1 cellular context compared by ENCODE assay signal in the genomic region with DNA sequence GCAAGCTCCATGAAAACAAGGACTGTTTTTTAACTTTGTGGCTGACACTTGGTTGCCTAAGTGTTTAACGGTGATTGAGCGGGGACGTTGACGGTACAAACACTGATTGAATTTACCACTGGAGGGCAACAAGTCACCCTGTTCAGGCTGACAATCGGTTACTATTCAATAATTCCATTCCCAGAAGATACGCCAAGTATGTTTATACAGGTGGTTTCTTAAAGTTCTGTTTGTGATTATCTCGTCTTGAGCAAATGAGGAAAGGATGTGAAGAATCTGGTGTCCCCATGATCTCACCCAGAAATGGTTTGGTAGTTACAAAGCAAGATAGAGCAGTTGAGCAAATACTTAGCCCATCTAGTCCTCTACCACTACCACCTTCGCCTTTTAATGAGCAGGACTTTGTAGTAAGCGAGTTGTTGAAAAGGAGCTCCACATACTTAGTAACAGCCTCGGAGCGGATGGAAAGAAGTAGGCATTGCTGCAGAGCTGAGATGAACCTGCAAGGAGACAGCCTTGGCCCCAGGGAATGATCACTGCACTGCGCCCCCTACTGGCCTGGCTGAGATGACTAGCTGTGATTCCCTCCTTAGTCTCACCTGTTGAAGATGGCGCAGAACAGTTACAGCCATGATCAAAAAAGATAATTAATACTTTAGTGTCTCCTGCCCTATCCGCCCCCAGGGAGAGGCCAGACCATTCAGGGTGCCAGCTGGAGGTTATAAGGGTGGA.
TF ChIP-seq lines count a peak whose summit lies in the region.

No MANE protein-coding gene starts in this region.

TF ChIP-seq in K562, 482 proteins besides CTCF, POLR2A, EP300 and RAD21 (continued from another document and continues in another):
- TF ChIP-seq, protein P1, sequence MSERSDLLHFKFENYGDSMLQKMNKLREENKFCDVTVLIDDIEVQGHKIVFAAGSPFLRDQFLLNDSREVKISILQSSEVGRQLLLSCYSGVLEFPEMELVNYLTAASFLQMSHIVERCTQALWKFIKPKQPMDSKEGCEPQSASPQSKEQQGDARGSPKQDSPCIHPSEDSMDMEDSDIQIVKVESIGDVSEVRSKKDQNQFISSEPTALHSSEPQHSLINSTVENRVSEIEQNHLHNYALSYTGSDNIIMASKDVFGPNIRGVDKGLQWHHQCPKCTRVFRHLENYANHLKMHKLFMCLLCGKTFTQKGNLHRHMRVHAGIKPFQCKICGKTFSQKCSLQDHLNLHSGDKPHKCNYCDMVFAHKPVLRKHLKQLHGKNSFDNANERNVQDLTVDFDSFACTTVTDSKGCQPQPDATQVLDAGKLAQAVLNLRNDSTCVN (CRISPR knock-in tag; IDR thresholded peaks at IDR 0.05) = peak; percentile 3; the same call in 1 of the 2 replicates
- TF ChIP-seq ZNF12 (CRISPR knock-in tag; IDR thresholded peaks at IDR 0.05) (no peak), KHSRP (IDR thresholded peaks at IDR 0.05) (no peak), IRF2 (CRISPR knock-in tag; IDR thresholded peaks at IDR 0.05) (no peak), SIRT6 (IDR thresholded peaks at IDR 0.05; ENCODE audit: low read depth, low read length) (no peak), CBFA2T3 (IDR thresholded peaks at IDR 0.05) (no peak), SNRNP70 (optimal IDR thresholded peaks at IDR 0.05; ENCODE audit: low read depth, low read length) (no peak), SREBF2 (CRISPR knock-in tag; IDR thresholded peaks at IDR 0.05) (no peak), ZFP30 (CRISPR knock-in tag; IDR thresholded peaks at IDR 0.05; ENCODE audit: borderline replicate concordance) (no peak), FOS (IDR thresholded peaks at IDR 0.05; ENCODE audit: extremely low read depth, insufficient read length) (no peak), SMAD4 (CRISPR knock-in tag; conservative IDR thresholded peaks at IDR 0.05) (peak; percentile 41; the same call in 1 of the 2 replicates), CBX5 (IDR thresholded peaks at IDR 0.05; ENCODE audit: borderline replicate concordance, low read depth) (no peak), TCF7 (IDR thresholded peaks at IDR 0.05; ENCODE audit: borderline replicate concordance) (no peak), KLF13 (tag; IDR thresholded peaks at IDR 0.05; ENCODE audit: borderline replicate concordance, low read depth) (no peak), ZNF766 (CRISPR knock-in tag; conservative IDR thresholded peaks at IDR 0.05) (no peak), TAF9B (IDR thresholded peaks at IDR 0.05; ENCODE audit: partially characterized antibody) (no peak), PURB (CRISPR knock-in tag; IDR thresholded peaks at IDR 0.05; ENCODE audit: low read depth) (no peak), TBP (optimal IDR thresholded peaks at IDR 0.05; ENCODE audit: low read depth, low read length) (no peak), TEAD1 (CRISPR knock-in tag; IDR thresholded peaks at IDR 0.05) (0 out of 4 replicates have a peak, but pooled peaks of 1 of the 2 experiments have one; percentile 10), RBM17 (IDR thresholded peaks at IDR 0.05; ENCODE audit: borderline replicate concordance, low read depth, low read length) (no peak), CEBPB (tag; IDR thresholded peaks at IDR 0.05) (no peak), BDP1 (IDR thresholded peaks at IDR 0.05; ENCODE audit: insufficient read depth, insufficient read length) (no peak), ETV6 (IDR thresholded peaks at IDR 0.05; ENCODE audit: borderline replicate concordance in 1 of 2, low read depth in 2 of 2, low read length in 1 of 2) (no peak), ETV6 (CRISPR knock-in tag; IDR thresholded peaks at IDR 0.05; ENCODE audit: borderline replicate concordance) (no peak), HSF4 (CRISPR knock-in tag; IDR thresholded peaks at IDR 0.05; ENCODE audit: borderline replicate concordance) (no peak), U2AF2 (optimal IDR thresholded peaks at IDR 0.05; ENCODE audit: low read depth, low read length) (no peak), CTBP1 (IDR thresholded peaks at IDR 0.05; ENCODE audit: borderline replicate concordance) (peak; percentile 92), LARP7 (IDR thresholded peaks at IDR 0.05) (no peak), SREBF1 (IDR thresholded peaks at IDR 0.05; ENCODE audit: borderline replicate concordance, low read depth, low read length) (no peak), MEF2A (IDR thresholded peaks at IDR 0.05; ENCODE audit: control insufficient read depth, low read depth, low read length) (no peak), TCFL5 (CRISPR knock-in tag; conservative IDR thresholded peaks at IDR 0.05) (no peak), JUN (IDR thresholded peaks at IDR 0.05; ENCODE audit: borderline replicate concordance, low read depth, low read length) (0 out of 2 replicates have a peak, but pooled peaks have one; percentile 26), JUN (CRISPR knock-in tag; IDR thresholded peaks at IDR 0.05; ENCODE audit: borderline replicate concordance) (no peak), HLTF (IDR thresholded peaks at IDR 0.05) (no peak), ETV1 (tag; conservative IDR thresholded peaks at IDR 0.05; ENCODE audit: low read depth) (no peak), SP2 (IDR thresholded peaks at IDR 0.05; ENCODE audit: extremely low read depth, low read depth, low read length, poor library complexity, severe bottlenecking) (no peak), ZNF165 (CRISPR knock-in tag; IDR thresholded peaks at IDR 0.05; ENCODE audit: borderline replicate concordance) (no peak), GTF2A2 (tag; IDR thresholded peaks at IDR 0.05) (no peak), ZNF445 (CRISPR knock-in tag; IDR thresholded peaks at IDR 0.05; ENCODE audit: low read depth) (no peak), TAF15 (IDR thresholded peaks at IDR 0.05; ENCODE audit: low read depth, low read length) (no peak), ZNF384 (IDR thresholded peaks at IDR 0.05; ENCODE audit: low read depth, low read length) (peak; percentile 88), BRD9 (IDR thresholded peaks at IDR 0.05; ENCODE audit: low read depth, partially characterized antibody) (no peak), ZNF778 (CRISPR knock-in tag; IDR thresholded peaks at IDR 0.05) (no peak), CC2D1A (IDR thresholded peaks at IDR 0.05) (peak; percentile 44; the same call in 1 of the 2 replicates), ZNF133 (CRISPR knock-in tag; IDR thresholded peaks at IDR 0.05) (no peak), BMI1 (IDR thresholded peaks at IDR 0.05; ENCODE audit: low read length) (no peak), POLR2AphosphoS5 (IDR thresholded peaks at IDR 0.05; ENCODE audit: control insufficient read depth, insufficient read depth, low read depth, low read length) (no peak)
- TF ChIP-seq, protein P2, sequence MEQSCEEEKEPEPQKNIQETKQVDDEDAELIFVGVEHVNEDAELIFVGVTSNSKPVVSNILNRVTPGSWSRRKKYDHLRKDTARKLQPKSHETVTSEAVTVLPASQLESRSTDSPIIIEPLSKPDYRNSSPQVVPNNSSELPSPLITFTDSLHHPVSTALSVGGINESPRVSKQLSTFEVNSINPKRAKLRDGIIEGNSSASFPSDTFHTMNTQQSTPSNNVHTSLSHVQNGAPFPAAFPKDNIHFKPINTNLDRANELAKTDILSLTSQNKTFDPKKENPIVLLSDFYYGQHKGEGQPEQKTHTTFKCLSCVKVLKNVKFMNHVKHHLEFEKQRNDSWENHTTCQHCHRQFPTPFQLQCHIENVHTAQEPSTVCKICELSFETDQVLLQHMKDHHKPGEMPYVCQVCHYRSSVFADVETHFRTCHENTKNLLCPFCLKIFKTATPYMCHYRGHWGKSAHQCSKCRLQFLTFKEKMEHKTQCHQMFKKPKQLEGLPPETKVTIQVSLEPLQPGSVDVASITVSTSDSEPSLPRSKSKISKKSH (CRISPR knock-in tag; IDR thresholded peaks at IDR 0.05) = no peak
- TF ChIP-seq, protein P3, sequence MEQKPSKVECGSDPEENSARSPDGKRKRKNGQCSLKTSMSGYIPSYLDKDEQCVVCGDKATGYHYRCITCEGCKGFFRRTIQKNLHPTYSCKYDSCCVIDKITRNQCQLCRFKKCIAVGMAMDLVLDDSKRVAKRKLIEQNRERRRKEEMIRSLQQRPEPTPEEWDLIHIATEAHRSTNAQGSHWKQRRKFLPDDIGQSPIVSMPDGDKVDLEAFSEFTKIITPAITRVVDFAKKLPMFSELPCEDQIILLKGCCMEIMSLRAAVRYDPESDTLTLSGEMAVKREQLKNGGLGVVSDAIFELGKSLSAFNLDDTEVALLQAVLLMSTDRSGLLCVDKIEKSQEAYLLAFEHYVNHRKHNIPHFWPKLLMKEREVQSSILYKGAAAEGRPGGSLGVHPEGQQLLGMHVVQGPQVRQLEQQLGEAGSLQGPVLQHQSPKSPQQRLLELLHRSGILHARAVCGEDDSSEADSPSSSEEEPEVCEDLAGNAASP (IDR thresholded peaks at IDR 0.05) = no peak
- TF ChIP-seq, protein P4, sequence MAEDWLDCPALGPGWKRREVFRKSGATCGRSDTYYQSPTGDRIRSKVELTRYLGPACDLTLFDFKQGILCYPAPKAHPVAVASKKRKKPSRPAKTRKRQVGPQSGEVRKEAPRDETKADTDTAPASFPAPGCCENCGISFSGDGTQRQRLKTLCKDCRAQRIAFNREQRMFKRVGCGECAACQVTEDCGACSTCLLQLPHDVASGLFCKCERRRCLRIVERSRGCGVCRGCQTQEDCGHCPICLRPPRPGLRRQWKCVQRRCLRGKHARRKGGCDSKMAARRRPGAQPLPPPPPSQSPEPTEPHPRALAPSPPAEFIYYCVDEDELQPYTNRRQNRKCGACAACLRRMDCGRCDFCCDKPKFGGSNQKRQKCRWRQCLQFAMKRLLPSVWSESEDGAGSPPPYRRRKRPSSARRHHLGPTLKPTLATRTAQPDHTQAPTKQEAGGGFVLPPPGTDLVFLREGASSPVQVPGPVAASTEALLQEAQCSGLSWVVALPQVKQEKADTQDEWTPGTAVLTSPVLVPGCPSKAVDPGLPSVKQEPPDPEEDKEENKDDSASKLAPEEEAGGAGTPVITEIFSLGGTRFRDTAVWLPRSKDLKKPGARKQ (CRISPR knock-in tag; IDR thresholded peaks at IDR 0.05) = no peak
- TF ChIP-seq, protein P5, sequence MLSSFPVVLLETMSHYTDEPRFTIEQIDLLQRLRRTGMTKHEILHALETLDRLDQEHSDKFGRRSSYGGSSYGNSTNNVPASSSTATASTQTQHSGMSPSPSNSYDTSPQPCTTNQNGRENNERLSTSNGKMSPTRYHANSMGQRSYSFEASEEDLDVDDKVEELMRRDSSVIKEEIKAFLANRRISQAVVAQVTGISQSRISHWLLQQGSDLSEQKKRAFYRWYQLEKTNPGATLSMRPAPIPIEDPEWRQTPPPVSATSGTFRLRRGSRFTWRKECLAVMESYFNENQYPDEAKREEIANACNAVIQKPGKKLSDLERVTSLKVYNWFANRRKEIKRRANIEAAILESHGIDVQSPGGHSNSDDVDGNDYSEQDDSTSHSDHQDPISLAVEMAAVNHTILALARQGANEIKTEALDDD (IDR thresholded peaks at IDR 0.05) = peak; percentile 96
- TF ChIP-seq, protein P6, sequence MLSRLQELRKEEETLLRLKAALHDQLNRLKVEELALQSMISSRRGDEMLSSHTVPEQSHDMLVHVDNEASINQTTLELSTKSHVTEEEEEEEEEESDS (CRISPR knock-in tag; IDR thresholded peaks at IDR 0.05) = no peak
- TF ChIP-seq, protein P7, sequence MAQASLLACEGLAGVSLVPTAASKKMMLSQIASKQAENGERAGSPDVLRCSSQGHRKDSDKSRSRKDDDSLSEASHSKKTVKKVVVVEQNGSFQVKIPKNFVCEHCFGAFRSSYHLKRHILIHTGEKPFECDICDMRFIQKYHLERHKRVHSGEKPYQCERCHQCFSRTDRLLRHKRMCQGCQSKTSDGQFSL (CRISPR knock-in tag; IDR thresholded peaks at IDR 0.05) = 0 out of 2 replicates have a peak, but pooled peaks have one; percentile 38
- TF ChIP-seq, protein P7 (tag; IDR thresholded peaks at IDR 0.05) = no peak
- TF ChIP-seq, protein P8, sequence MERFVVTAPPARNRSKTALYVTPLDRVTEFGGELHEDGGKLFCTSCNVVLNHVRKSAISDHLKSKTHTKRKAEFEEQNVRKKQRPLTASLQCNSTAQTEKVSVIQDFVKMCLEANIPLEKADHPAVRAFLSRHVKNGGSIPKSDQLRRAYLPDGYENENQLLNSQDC (CRISPR knock-in tag; IDR thresholded peaks at IDR 0.05) = no peak
- TF ChIP-seq, protein P9, sequence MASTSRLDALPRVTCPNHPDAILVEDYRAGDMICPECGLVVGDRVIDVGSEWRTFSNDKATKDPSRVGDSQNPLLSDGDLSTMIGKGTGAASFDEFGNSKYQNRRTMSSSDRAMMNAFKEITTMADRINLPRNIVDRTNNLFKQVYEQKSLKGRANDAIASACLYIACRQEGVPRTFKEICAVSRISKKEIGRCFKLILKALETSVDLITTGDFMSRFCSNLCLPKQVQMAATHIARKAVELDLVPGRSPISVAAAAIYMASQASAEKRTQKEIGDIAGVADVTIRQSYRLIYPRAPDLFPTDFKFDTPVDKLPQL (IDR thresholded peaks at IDR 0.05; ENCODE audit: extremely low read depth, insufficient read length) = no peak
